8 cellular contexts compared by ENCODE assay signal in the genomic region with DNA sequence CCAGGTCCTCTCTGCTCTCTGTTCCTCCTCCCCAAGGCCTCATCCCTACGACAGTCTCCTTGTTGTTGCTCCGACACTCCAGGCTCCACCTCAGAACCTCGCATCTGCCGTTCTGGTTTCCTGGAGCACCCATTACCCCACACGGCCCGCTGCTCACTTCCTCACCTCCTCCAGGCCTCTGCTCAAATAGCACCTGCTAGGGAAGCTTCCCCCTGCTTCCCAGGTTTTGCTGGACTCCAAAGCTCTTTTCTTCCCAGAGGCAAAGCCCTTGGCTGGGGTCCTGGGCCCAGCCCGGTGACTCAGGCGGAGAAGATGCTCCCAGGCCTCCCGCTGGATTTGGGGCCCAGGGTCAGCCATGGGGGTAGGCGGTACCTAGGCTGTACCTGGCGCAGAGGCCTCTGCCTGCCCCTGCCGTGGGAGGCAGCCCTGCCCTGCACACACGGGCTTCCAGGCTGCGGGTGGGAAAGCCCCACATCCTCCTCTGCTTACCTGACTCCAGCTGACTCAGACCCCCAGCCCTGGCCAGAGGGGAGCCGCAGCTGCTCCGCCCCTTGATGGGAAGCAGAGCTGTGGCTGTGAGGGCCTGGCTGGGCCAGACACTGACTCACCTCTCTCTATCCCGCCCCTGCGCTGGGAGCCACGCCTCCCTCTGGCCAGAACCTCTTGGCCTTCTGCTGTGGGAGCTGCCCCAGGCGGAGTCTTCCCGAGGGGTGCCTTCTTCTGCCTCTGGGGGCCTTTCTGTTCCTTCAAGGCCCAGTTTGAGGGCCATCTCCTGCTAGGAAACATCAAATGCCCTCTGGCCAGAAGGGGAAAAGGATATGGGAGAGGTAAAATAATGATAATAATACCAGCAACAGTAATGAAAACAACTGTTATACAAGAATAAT.
A peak's percentile ranks its signal among the peaks of the same experiment; 100 is the strongest.
DNase-seq lines count a peak whose midpoint lies in the region; ATAC-seq, FAIRE-seq and TF ChIP-seq lines count a peak whose summit lies in the region.

No MANE protein-coding gene starts in this region.

- no peak for FAIRE-seq in GM19239 (lab: Jason Lieb, UNC)

- peaks cover 12% of the 10 kb centered on the region for H3K9me3 Mint-ChIP-seq in WTC11

- no peaks in the 10 kb centered on the region for H3K36me3 ChIP-seq in OCI-LY7 (ENCODE audit: insufficient read depth, low read length)

- CTCF ChIA-PET in WTC11 (lab: Charles Lee) (interaction anchor here (0.7 to 1.9 kb wide), 11 partner anchors 12 to 157 kb away, joined by 3 to 9 read pairs (median 4); a partner anchor contains a TSS), OCI-LY7 (lab: Charles Lee; ENCODE audit: unreplicated experiment) (no interaction called here)

- H3K27ac Mint-ChIP-seq in WTC11: peak overlapping the region; percentile 51

- H4K20me1 ChIP-seq in OCI-LY7 (ENCODE audit: insufficient read depth, low read length): no peaks in the 10 kb centered on the region

- H3K9me2 ChIP-seq in OCI-LY7 (ENCODE audit: insufficient read depth, low read length): no peaks in the 10 kb centered on the region

- no peaks in the 10 kb centered on the region for H3K4me1 ChIP-seq in OCI-LY7 (ENCODE audit: insufficient read depth, low read length, poor library complexity, severe bottlenecking)

- peak overlapping the region; percentile 31 for H3K4me3 ChIP-seq in retinal pigment epithelial cell (ENCODE audit: low read length)
- H3K4me3 ChIP-seq in OCI-LY7 (ENCODE audit: low read depth, low read length, poor library complexity, severe bottlenecking): no peak overlapping the region

- H3K4me2 ChIP-seq in OCI-LY7 (ENCODE audit: low read length): no peak overlapping the region

- H2AFZ ChIP-seq in OCI-LY7 (ENCODE audit: low read length): no peak overlapping the region

- POLR2A ChIA-PET in WTC11 (lab: Charles Lee): interaction anchor here (1.3 kb wide), 1 partner anchor 14 kb away, joined by 5 read pairs; no protein-coding TSS in a partner anchor
- POLR2A ChIA-PET in OCI-LY7 (lab: Charles Lee): interaction anchor here (0.5 kb wide), 1 partner anchor 1660 kb away, joined by 3 read pairs; no protein-coding TSS in a partner anchor

- peak in 2 of 3 experiments; percentile 30 to 33 for DNase-seq in activated CD8-positive, alpha-beta memory T cell treated with anti-CD3 and anti-CD28 coated beads for 48 hours (ENCODE audit: low read depth in 2 of 3, low spot score in 2 of 3)
- no peak for DNase-seq in activated CD8-positive, alpha-beta memory T cell treated with anti-CD3 and anti-CD28 coated beads for 24 hours
- DNase-seq in WTC11 (ENCODE audit: low spot score) (peak; percentile 90), Right ventricle myocardium superior (peak; percentile 89), retinal pigment epithelial cell (ENCODE audit: low read depth) (peak; percentile 94), GM19239 (ENCODE audit: insufficient read length, low spot score) (no peak), OCI-LY7 (ENCODE audit: low spot score) (no peak), KG1 (lab: John Stamatoyannopoulos, UW) (no peak)

- H3K36me3 Mint-ChIP-seq in WTC11: peaks cover 3% of the 10 kb centered on the region; the same call in 1 of the 2 replicates

- peaks cover 14% of the 10 kb centered on the region for H3K4me1 Mint-ChIP-seq in WTC11

- TF ChIP-seq CTCF in WTC11 (IDR thresholded peaks at IDR 0.05) (no peak), retinal pigment epithelial cell (conservative IDR thresholded peaks at IDR 0.05; ENCODE audit: low read depth, low read length) (no peak), OCI-LY7 (conservative IDR thresholded peaks at IDR 0.05; ENCODE audit: low read length) (no peak)

- no peaks in the 10 kb centered on the region for H3K9me3 ChIP-seq in OCI-LY7 (ENCODE audit: low read length)

- no peak overlapping the region for H3K4me3 Mint-ChIP-seq in WTC11

- no peaks in the 10 kb centered on the region; the same call in 1 of the 2 replicates for H3K27me3 Mint-ChIP-seq in WTC11 (ENCODE audit: low read depth)

- no TSS peak for BruUV-seq in OCI-LY7 (replicated peaks; lab: Mats Ljungman, UMichigan)

- ATAC-seq in WTC11 (peak; percentile 99), Right ventricle myocardium superior (ENCODE audit: poor library complexity) (peak; percentile 93)

- H3K79me2 ChIP-seq in OCI-LY7 (ENCODE audit: insufficient read depth, low read depth, low read length): no peaks in the 10 kb centered on the region

- no peak overlapping the region for H3K27ac ChIP-seq in OCI-LY7 (ENCODE audit: low read depth, low read length, poor library complexity, severe bottlenecking)

- intact Hi-C loops in Right ventricle myocardium superior (cut with DNase I) (no loop called here), OCI-LY7 (cut with micrococcal nuclease; ENCODE audit: unreplicated experiment) (no loop called here)

TF ChIP-seq in WTC11, 78 proteins besides CTCF, POLR2A, EP300 and RAD21 (continues in another document):
- TF ChIP-seq ZNF121 (CRISPR knock-in tag; IDR thresholded peaks at IDR 0.05): no peak
- TF ChIP-seq, protein P1, sequence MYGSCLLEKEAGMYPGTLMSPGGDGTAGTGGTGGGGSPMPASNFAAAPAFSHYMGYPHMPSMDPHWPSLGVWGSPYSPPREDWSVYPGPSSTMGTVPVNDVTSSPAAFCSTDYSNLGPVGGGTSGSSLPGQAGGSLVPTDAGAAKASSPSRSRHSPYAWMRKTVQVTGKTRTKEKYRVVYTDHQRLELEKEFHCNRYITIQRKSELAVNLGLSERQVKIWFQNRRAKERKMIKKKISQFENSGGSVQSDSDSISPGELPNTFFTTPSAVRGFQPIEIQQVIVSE (CRISPR knock-in tag; IDR thresholded peaks at IDR 0.05; ENCODE audit: borderline replicate concordance): no peak
- no peak for TF ChIP-seq KAT7 (CRISPR knock-in tag; IDR thresholded peaks at IDR 0.05; ENCODE audit: borderline replicate concordance)
- peak; percentile 65 for TF ChIP-seq GABPB1 (CRISPR knock-in tag; IDR thresholded peaks at IDR 0.05)
- 0 out of 2 replicates have a peak, but pooled peaks have one; percentile 10 for TF ChIP-seq SP1 (CRISPR knock-in tag; conservative IDR thresholded peaks at IDR 0.05)
- TF ChIP-seq TCF7 (CRISPR knock-in tag; IDR thresholded peaks at IDR 0.05; ENCODE audit: low read depth): no peak
- TF ChIP-seq CREB1 (CRISPR knock-in tag; IDR thresholded peaks at IDR 0.05): no peak
- TF ChIP-seq, protein P2, sequence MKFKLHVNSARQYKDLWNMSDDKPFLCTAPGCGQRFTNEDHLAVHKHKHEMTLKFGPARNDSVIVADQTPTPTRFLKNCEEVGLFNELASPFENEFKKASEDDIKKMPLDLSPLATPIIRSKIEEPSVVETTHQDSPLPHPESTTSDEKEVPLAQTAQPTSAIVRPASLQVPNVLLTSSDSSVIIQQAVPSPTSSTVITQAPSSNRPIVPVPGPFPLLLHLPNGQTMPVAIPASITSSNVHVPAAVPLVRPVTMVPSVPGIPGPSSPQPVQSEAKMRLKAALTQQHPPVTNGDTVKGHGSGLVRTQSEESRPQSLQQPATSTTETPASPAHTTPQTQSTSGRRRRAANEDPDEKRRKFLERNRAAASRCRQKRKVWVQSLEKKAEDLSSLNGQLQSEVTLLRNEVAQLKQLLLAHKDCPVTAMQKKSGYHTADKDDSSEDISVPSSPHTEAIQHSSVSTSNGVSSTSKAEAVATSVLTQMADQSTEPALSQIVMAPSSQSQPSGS (CRISPR knock-in tag; IDR thresholded peaks at IDR 0.05; ENCODE audit: borderline replicate concordance, low read depth): no peak
- TF ChIP-seq ZNF423 (CRISPR knock-in tag; IDR thresholded peaks at IDR 0.05): no peak
- TF ChIP-seq ZNF416 (CRISPR knock-in tag; IDR thresholded peaks at IDR 0.05): no peak
- TF ChIP-seq, protein P3, sequence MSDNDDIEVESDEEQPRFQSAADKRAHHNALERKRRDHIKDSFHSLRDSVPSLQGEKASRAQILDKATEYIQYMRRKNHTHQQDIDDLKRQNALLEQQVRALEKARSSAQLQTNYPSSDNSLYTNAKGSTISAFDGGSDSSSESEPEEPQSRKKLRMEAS (CRISPR knock-in tag; IDR thresholded peaks at IDR 0.05): 0 out of 2 replicates have a peak, but pooled peaks have one; percentile 18
- TF ChIP-seq ZNF232 (CRISPR knock-in tag; IDR thresholded peaks at IDR 0.05): no peak
- no peak for TF ChIP-seq ATF1 (CRISPR knock-in tag; IDR thresholded peaks at IDR 0.05)
- no peak for TF ChIP-seq FOXK1 (CRISPR knock-in tag; IDR thresholded peaks at IDR 0.05)
- TF ChIP-seq, protein P4, sequence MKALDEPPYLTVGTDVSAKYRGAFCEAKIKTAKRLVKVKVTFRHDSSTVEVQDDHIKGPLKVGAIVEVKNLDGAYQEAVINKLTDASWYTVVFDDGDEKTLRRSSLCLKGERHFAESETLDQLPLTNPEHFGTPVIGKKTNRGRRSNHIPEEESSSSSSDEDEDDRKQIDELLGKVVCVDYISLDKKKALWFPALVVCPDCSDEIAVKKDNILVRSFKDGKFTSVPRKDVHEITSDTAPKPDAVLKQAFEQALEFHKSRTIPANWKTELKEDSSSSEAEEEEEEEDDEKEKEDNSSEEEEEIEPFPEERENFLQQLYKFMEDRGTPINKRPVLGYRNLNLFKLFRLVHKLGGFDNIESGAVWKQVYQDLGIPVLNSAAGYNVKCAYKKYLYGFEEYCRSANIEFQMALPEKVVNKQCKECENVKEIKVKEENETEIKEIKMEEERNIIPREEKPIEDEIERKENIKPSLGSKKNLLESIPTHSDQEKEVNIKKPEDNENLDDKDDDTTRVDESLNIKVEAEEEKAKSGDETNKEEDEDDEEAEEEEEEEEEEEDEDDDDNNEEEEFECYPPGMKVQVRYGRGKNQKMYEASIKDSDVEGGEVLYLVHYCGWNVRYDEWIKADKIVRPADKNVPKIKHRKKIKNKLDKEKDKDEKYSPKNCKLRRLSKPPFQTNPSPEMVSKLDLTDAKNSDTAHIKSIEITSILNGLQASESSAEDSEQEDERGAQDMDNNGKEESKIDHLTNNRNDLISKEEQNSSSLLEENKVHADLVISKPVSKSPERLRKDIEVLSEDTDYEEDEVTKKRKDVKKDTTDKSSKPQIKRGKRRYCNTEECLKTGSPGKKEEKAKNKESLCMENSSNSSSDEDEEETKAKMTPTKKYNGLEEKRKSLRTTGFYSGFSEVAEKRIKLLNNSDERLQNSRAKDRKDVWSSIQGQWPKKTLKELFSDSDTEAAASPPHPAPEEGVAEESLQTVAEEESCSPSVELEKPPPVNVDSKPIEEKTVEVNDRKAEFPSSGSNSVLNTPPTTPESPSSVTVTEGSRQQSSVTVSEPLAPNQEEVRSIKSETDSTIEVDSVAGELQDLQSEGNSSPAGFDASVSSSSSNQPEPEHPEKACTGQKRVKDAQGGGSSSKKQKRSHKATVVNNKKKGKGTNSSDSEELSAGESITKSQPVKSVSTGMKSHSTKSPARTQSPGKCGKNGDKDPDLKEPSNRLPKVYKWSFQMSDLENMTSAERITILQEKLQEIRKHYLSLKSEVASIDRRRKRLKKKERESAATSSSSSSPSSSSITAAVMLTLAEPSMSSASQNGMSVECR (CRISPR knock-in tag; IDR thresholded peaks at IDR 0.05; ENCODE audit: borderline replicate concordance): no peak
- no peak for TF ChIP-seq TEAD1 (CRISPR knock-in tag; IDR thresholded peaks at IDR 0.05)

Comparison
In these comparisons a context has a peak if more than half of its experiments do, and no peak if none do; other contexts are left out.
1. DNase-seq: peak in activated CD8-positive, alpha-beta memory T cell treated with anti-CD3 and anti-CD28 coated beads for 48 hours (2 of 3), WTC11 (single experiment), Right ventricle myocardium superior (single experiment) and retinal pigment epithelial cell (single experiment); none in activated CD8-positive, alpha-beta memory T cell treated with anti-CD3 and anti-CD28 coated beads for 24 hours (single experiment), GM19239 (single experiment), OCI-LY7 (single experiment) and KG1 (single experiment).